20 cellular contexts compared by ENCODE assay signal in the genomic region with DNA sequence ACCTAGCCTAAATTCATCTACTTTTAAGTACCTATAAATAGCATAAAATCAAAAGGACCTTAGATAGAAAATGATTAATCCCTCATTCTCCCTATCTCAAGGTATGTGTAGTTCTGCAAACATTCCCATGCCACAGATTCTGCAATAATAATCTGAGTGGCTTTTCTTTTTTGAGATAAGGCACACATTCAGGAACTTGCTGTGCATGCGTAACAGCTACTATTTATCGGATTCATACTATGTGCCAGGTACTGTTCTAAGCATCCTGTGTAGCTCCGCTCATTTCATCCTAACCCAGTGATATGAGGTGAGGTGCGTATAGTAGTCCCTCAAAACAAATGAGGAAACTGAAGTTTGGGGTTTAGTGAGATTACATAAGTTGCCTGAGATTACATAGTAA. TPM values are rescaled to one million over a fixed set of nuclear protein-coding genes. Genes with fewer than 3 reads are reported as not detected.
A peak's percentile ranks its signal among the peaks of the same experiment; 100 is the strongest.
DNase-seq lines count a peak whose midpoint lies in the region; ATAC-seq and TF ChIP-seq lines count a peak whose summit lies in the region.
"Had no signal": no experiment of that assay in that cellular context is flagged by ENCODE, and none has a peak within 500 bp of the region (broad histone marks: within the 10 kb centered on the region; RNA-seq: fewer than 3 reads in every experiment).

No MANE protein-coding gene starts in this region.

- ATAC-seq in activated CD8-positive, alpha-beta memory T cell treated with anti-CD3 and anti-CD28 coated beads, Interleukin-2, amount 10 ng/mL, durations not matched to agents 7 days and 5 days = no peak
- ATAC-seq in activated naive CD8-positive, alpha-beta T cell treated with anti-CD3 and anti-CD28 coated beads, Interleukin-2, amount 10 ng/mL, durations not matched to agents 7 days and 5 days (ENCODE audit: low read depth) = no peak
- ATAC-seq in GM18907 (IDR thresholded peaks at IDR 0.05; ENCODE audit: unreplicated experiment) = no peak
- ATAC-seq: K562; left colon; PC-3; stimulated activated naive B cell treated with anti-CD40 and anti-IgM and Interleukin-4, amounts not matched to agents 10 μg/mL and 1 μg/mL and 100 μg/mL, for 72 hours had no signal

- TF ChIP-seq CTCF in HFFc6 (IDR thresholded peaks at IDR 0.05) (no peak), neural crest cell (conservative IDR thresholded peaks at IDR 0.05) (no peak)

- no peak for DNase-seq in activated CD8-positive, alpha-beta memory T cell treated with anti-CD3 and anti-CD28 coated beads, Interleukin-2, amount 10 ng/mL, durations not matched to agents 7 days and 5 days
- no peak for DNase-seq in activated CD8-positive, alpha-beta memory T cell treated with anti-CD3 and anti-CD28 coated beads for 24 hours
- DNase-seq in HFFc6 = no peak
- no peak for DNase-seq in activated naive CD8-positive, alpha-beta T cell treated with anti-CD3 and anti-CD28 coated beads, Interleukin-2, amount 10 ng/mL, durations not matched to agents 7 days and 5 days
- DNase-seq in neural crest cell (ENCODE audit: low read depth, low spot score) = no peak
- DNase-seq in cerebellar nuclear complex (lab: John Stamatoyannopoulos, UW) = no peak
- no peak for DNase-seq in NCI-H748 (lab: John Stamatoyannopoulos, UW; ENCODE audit: unreplicated experiment)
- DNase-seq: H9; left colon; NCI-H1105 treated with DMSO at 0.1 percent for 48 hours; NCI-H524 treated with DMSO at 0.1 percent for 48 hours; occipital lobe; PC-3; stimulated activated naive B cell treated with anti-CD40 and anti-IgM and Interleukin-4, amounts not matched to agents 10 μg/mL and 1 μg/mL and 100 μg/mL, for 72 hours; T1000; trophoblast cell had no signal

- H3K4me3 Mint-ChIP-seq in activated CD8-positive, alpha-beta memory T cell treated with anti-CD3 and anti-CD28 coated beads, Interleukin-2, amount 10 ng/mL, durations not matched to agents 7 days and 5 days = peak overlapping the region; percentile 40
- H3K4me3 Mint-ChIP-seq in HFFc6 = 0 out of 2 replicates have a peak overlapping the region, but pooled peaks have one; percentile 94
- H3K4me3 Mint-ChIP-seq in activated naive CD8-positive, alpha-beta T cell treated with anti-CD3 and anti-CD28 coated beads, Interleukin-2, amount 10 ng/mL, durations not matched to agents 7 days and 5 days = peak overlapping the region; percentile 88
- peak overlapping the region; percentile 95 for H3K4me3 Mint-ChIP-seq in neural crest cell

- peaks cover 29% of the 10 kb centered on the region for H3K36me3 Mint-ChIP-seq in activated CD8-positive, alpha-beta memory T cell treated with anti-CD3 and anti-CD28 coated beads, Interleukin-2, amount 10 ng/mL, durations not matched to agents 7 days and 5 days
- H3K36me3 Mint-ChIP-seq in HFFc6 (ENCODE audit: low read depth) (peaks cover 25% of the 10 kb centered on the region), neural crest cell (ENCODE audit: low read depth) (peaks cover 18% of the 10 kb centered on the region)
- peaks cover 24% of the 10 kb centered on the region for H3K36me3 Mint-ChIP-seq in activated naive CD8-positive, alpha-beta T cell treated with anti-CD3 and anti-CD28 coated beads, Interleukin-2, amount 10 ng/mL, durations not matched to agents 7 days and 5 days

- POLR2A ChIA-PET in activated naive CD8-positive, alpha-beta T cell treated with anti-CD3 and anti-CD28 coated beads, Interleukin-2, amount 10 ng/mL, durations not matched to agents 7 days and 5 days (lab: Charles Lee) = interaction anchor here (2.1 kb wide), 1 partner anchor 122 kb away, joined by 6 read pairs; no protein-coding TSS in a partner anchor

- H3K9me3 Mint-ChIP-seq in activated CD8-positive, alpha-beta memory T cell treated with anti-CD3 and anti-CD28 coated beads, Interleukin-2, amount 10 ng/mL, durations not matched to agents 7 days and 5 days (ENCODE audit: low read depth) = peaks cover 3% of the 10 kb centered on the region
- H3K9me3 Mint-ChIP-seq in HFFc6 (peaks cover 19% of the 10 kb centered on the region), neural crest cell (no peaks in the 10 kb centered on the region)
- H3K9me3 Mint-ChIP-seq in activated naive CD8-positive, alpha-beta T cell treated with anti-CD3 and anti-CD28 coated beads, Interleukin-2, amount 10 ng/mL, durations not matched to agents 7 days and 5 days = peaks cover 3% of the 10 kb centered on the region
- H3K9me3 Mint-ChIP-seq: stimulated activated naive B cell treated with anti-CD40 and anti-IgM and Interleukin-4, amounts not matched to agents 10 μg/mL and 1 μg/mL and 100 μg/mL, for 72 hours had no signal

- CTCF ChIA-PET in activated CD8-positive, alpha-beta memory T cell treated with anti-CD3 and anti-CD28 coated beads, Interleukin-2, amount 10 ng/mL, durations not matched to agents 7 days and 5 days (lab: Charles Lee) = interaction anchor here (6.7 kb wide), 1 partner anchor 16 kb away, joined by 44 read pairs; no protein-coding TSS in a partner anchor

- H3K27me3 Mint-ChIP-seq in activated CD8-positive, alpha-beta memory T cell treated with anti-CD3 and anti-CD28 coated beads, Interleukin-2, amount 10 ng/mL, durations not matched to agents 7 days and 5 days = peaks cover 25% of the 10 kb centered on the region
- H3K27me3 Mint-ChIP-seq in HFFc6 (ENCODE audit: insufficient read depth) (peaks cover 9% of the 10 kb centered on the region), neural crest cell (ENCODE audit: low read depth) (peaks cover 31% of the 10 kb centered on the region)
- peaks cover 19% of the 10 kb centered on the region for H3K27me3 Mint-ChIP-seq in activated naive CD8-positive, alpha-beta T cell treated with anti-CD3 and anti-CD28 coated beads, Interleukin-2, amount 10 ng/mL, durations not matched to agents 7 days and 5 days
- H3K27me3 Mint-ChIP-seq: stimulated activated naive B cell treated with anti-CD40 and anti-IgM and Interleukin-4, amounts not matched to agents 10 μg/mL and 1 μg/mL and 100 μg/mL, for 72 hours had no signal

- H3K4me1 Mint-ChIP-seq in activated CD8-positive, alpha-beta memory T cell treated with anti-CD3 and anti-CD28 coated beads, Interleukin-2, amount 10 ng/mL, durations not matched to agents 7 days and 5 days = peaks cover 35% of the 10 kb centered on the region
- H3K4me1 Mint-ChIP-seq in HFFc6 (ENCODE audit: low read depth) (peaks cover 29% of the 10 kb centered on the region), neural crest cell (peaks cover 27% of the 10 kb centered on the region)
- peaks cover 23% of the 10 kb centered on the region for H3K4me1 Mint-ChIP-seq in activated naive CD8-positive, alpha-beta T cell treated with anti-CD3 and anti-CD28 coated beads, Interleukin-2, amount 10 ng/mL, durations not matched to agents 7 days and 5 days

- no peak overlapping the region for H3K27ac Mint-ChIP-seq in activated CD8-positive, alpha-beta memory T cell treated with anti-CD3 and anti-CD28 coated beads, Interleukin-2, amount 10 ng/mL, durations not matched to agents 7 days and 5 days
- no peak overlapping the region for H3K27ac Mint-ChIP-seq in HFFc6
- H3K27ac Mint-ChIP-seq in activated naive CD8-positive, alpha-beta T cell treated with anti-CD3 and anti-CD28 coated beads, Interleukin-2, amount 10 ng/mL, durations not matched to agents 7 days and 5 days = no peak overlapping the region
- no peak overlapping the region for H3K27ac Mint-ChIP-seq in neural crest cell (ENCODE audit: unreplicated experiment)
- H3K27ac Mint-ChIP-seq: H9; stimulated activated naive B cell treated with anti-CD40 and anti-IgM and Interleukin-4, amounts not matched to agents 10 μg/mL and 1 μg/mL and 100 μg/mL, for 72 hours had no signal

RNA-seq across cellular contexts. Expression of gene ZNF263, which starts 2.1 kb away (rescaled TPM):
- total RNA-seq in activated CD8-positive, alpha-beta memory T cell treated with anti-CD3 and anti-CD28 coated beads, Interleukin-2, amount 10 ng/mL, durations not matched to agents 7 days and 5 days = 10 to 100 TPM; 21.5 to 25.6 TPM
- 10 to 100 TPM; 19.7 to 24.5 (median 20.8) TPM for total RNA-seq in HFFc6 (2021; fragmentation: NEBNext Ultra II Directional; extraction: Animal tissue kit (Norgen Biotek cat#: 25700))
- total RNA-seq in activated naive CD8-positive, alpha-beta T cell treated with anti-CD3 and anti-CD28 coated beads, Interleukin-2, amount 10 ng/mL, durations not matched to agents 7 days and 5 days = 10 to 100 TPM; 34.7 to 36.7 TPM
- total RNA-seq in neural crest cell = 32.7 and 34.0 TPM in 2 replicates

RNA-seq across cellular contexts. Expression of gene TIGD7, which starts 24.0 kb away (rescaled TPM):
- 1 to 10 TPM; 4.8 to 6.7 TPM for total RNA-seq in activated CD8-positive, alpha-beta memory T cell treated with anti-CD3 and anti-CD28 coated beads, Interleukin-2, amount 10 ng/mL, durations not matched to agents 7 days and 5 days
- total RNA-seq in HFFc6 (2021; fragmentation: NEBNext Ultra II Directional; extraction: Animal tissue kit (Norgen Biotek cat#: 25700)) = 1 to 10 TPM; 2.9 to 4.2 (median 3.5) TPM
- total RNA-seq in activated naive CD8-positive, alpha-beta T cell treated with anti-CD3 and anti-CD28 coated beads, Interleukin-2, amount 10 ng/mL, durations not matched to agents 7 days and 5 days = 10 to 100 TPM; 10.3 to 12.1 TPM
- 5.2 and 6.6 TPM in 2 replicates for total RNA-seq in neural crest cell

RNA-seq across cellular contexts. Expression of gene ZNF75A, which starts 24.1 kb away (rescaled TPM):
- 10 to 100 TPM; 37.5 to 38.4 TPM for total RNA-seq in activated CD8-positive, alpha-beta memory T cell treated with anti-CD3 and anti-CD28 coated beads, Interleukin-2, amount 10 ng/mL, durations not matched to agents 7 days and 5 days
- total RNA-seq in HFFc6 (2021; fragmentation: NEBNext Ultra II Directional; extraction: Animal tissue kit (Norgen Biotek cat#: 25700)) = 10 to 100 TPM; 12.7 to 16.6 (median 14.4) TPM
- total RNA-seq in activated naive CD8-positive, alpha-beta T cell treated with anti-CD3 and anti-CD28 coated beads, Interleukin-2, amount 10 ng/mL, durations not matched to agents 7 days and 5 days = 10 to 100 TPM; 63.6 to 63.8 TPM
- total RNA-seq in neural crest cell = 43.8 and 48.9 TPM in 2 replicates

RNA-seq across cellular contexts. Expression of gene MEFV, which starts 24.8 kb away (rescaled TPM):
- total RNA-seq in activated CD8-positive, alpha-beta memory T cell treated with anti-CD3 and anti-CD28 coated beads, Interleukin-2, amount 10 ng/mL, durations not matched to agents 7 days and 5 days = under 1 TPM; 0.07 to 0.09 TPM
- total RNA-seq in HFFc6 (2021; fragmentation: NEBNext Ultra II Directional; extraction: Animal tissue kit (Norgen Biotek cat#: 25700)) = under 1 TPM in 1 of 6 experiments, not detected in 5; 0.09 TPM
- total RNA-seq in activated naive CD8-positive, alpha-beta T cell treated with anti-CD3 and anti-CD28 coated beads, Interleukin-2, amount 10 ng/mL, durations not matched to agents 7 days and 5 days = under 1 TPM; 0.23 to 0.39 TPM
- not detected in 2 replicates for total RNA-seq in neural crest cell
- total RNA-seq: H9, mesothelial cell of epicardium, SJSA1 had no signal

RNA-seq across cellular contexts. Expression of gene ZNF200, which starts 46.3 kb away (rescaled TPM):
- total RNA-seq in activated CD8-positive, alpha-beta memory T cell treated with anti-CD3 and anti-CD28 coated beads, Interleukin-2, amount 10 ng/mL, durations not matched to agents 7 days and 5 days = 10 to 100 TPM; 12.3 to 12.9 TPM
- 1 to 10 TPM; 5.1 to 6.3 (median 5.7) TPM for total RNA-seq in HFFc6 (2021; fragmentation: NEBNext Ultra II Directional; extraction: Animal tissue kit (Norgen Biotek cat#: 25700))
- total RNA-seq in activated naive CD8-positive, alpha-beta T cell treated with anti-CD3 and anti-CD28 coated beads, Interleukin-2, amount 10 ng/mL, durations not matched to agents 7 days and 5 days = 10 to 100 TPM; 16.5 to 19.5 TPM
- total RNA-seq in neural crest cell = 12.1 and 14.1 TPM in 2 replicates

Comparison
In these comparisons a context has a peak if more than half of its experiments do, and no peak if none do; other contexts are left out.
1. H3K4me3 Mint-ChIP-seq: peak in every context shown above with its lines; median percentile 95 in neural crest cell; 94 in HFFc6; 88 in activated naive CD8-positive, alpha-beta T cell treated with anti-CD3 and anti-CD28 coated beads, Interleukin-2, amount 10 ng/mL, durations not matched to agents 7 days and 5 days; 40 in activated CD8-positive, alpha-beta memory T cell treated with anti-CD3 and anti-CD28 coated beads, Interleukin-2, amount 10 ng/mL, durations not matched to agents 7 days and 5 days.